ENCODE assay signal across 8 cellular contexts in genomic region chr10:113854757-113855626, GRCh38. TPM values are rescaled to one million over a fixed set of nuclear protein-coding genes. Genes with fewer than 3 reads are reported as not detected.
DNase-seq lines count a peak whose midpoint lies in the region; ATAC-seq and TF ChIP-seq lines count a peak whose summit lies in the region.

No MANE protein-coding gene starts in this region.

- H3K4me3 ChIP-seq in GM12875 (ENCODE audit: low read depth, low read length): peak overlapping the region; percentile 91

- H3K4me3 Mint-ChIP-seq in stimulated activated naive CD8-positive, alpha-beta T cell treated with anti-CD3 and anti-CD28 coated beads, Interleukin-15, Interleukin-2, amounts not matched to agents 100 ng/mL and 50 ng/mL, for 24 hours: peak overlapping the region; percentile 89

- TF ChIP-seq CTCF in GM12875 (IDR thresholded peaks at IDR 0.05; ENCODE audit: borderline replicate concordance, insufficient read depth, low read depth, low read length): no peak

- peak overlapping the region; percentile 99 for H3K27ac Mint-ChIP-seq in stimulated activated naive CD8-positive, alpha-beta T cell treated with anti-CD3 and anti-CD28 coated beads, Interleukin-15, Interleukin-2, amounts not matched to agents 100 ng/mL and 50 ng/mL, for 24 hours

- peaks cover 3% of the 10 kb centered on the region for H3K9me3 Mint-ChIP-seq in stimulated activated naive CD8-positive, alpha-beta T cell treated with anti-CD3 and anti-CD28 coated beads, Interleukin-15, Interleukin-2, amounts not matched to agents 100 ng/mL and 50 ng/mL, for 24 hours

- peak; percentile 71 for TF ChIP-seq POLR2A in erythroblast (IDR thresholded peaks at IDR 0.05; ENCODE audit: low read length)

- peaks cover 32% of the 10 kb centered on the region for H3K36me3 Mint-ChIP-seq in stimulated activated naive CD8-positive, alpha-beta T cell treated with anti-CD3 and anti-CD28 coated beads, Interleukin-15, Interleukin-2, amounts not matched to agents 100 ng/mL and 50 ng/mL, for 24 hours (ENCODE audit: low read depth)

- peaks cover 40% of the 10 kb centered on the region for H3K4me1 Mint-ChIP-seq in stimulated activated naive CD8-positive, alpha-beta T cell treated with anti-CD3 and anti-CD28 coated beads, Interleukin-15, Interleukin-2, amounts not matched to agents 100 ng/mL and 50 ng/mL, for 24 hours (ENCODE audit: low read depth)

- ATAC-seq in HG02798 (IDR thresholded peaks at IDR 0.05; ENCODE audit: poor library complexity, unreplicated experiment): peak; percentile 44

- peak; percentile 44 for DNase-seq in A172 (ENCODE audit: low spot score)
- peak; percentile 5 to 73 for DNase-seq in NCI-H526 (lab: John Stamatoyannopoulos, UW)
- DNase-seq in activated T-cell treated with anti-CD3 and anti-CD28 coated beads for 48 hours (ENCODE audit: low read depth): peak; percentile 42
- DNase-seq in erythroblast (lab: John Stamatoyannopoulos, UW): peak; percentile 77 to 87
- DNase-seq in mucosa of gallbladder (ENCODE audit: low spot score): peak; percentile 32

- no peaks in the 10 kb centered on the region for H3K27me3 Mint-ChIP-seq in stimulated activated naive CD8-positive, alpha-beta T cell treated with anti-CD3 and anti-CD28 coated beads, Interleukin-15, Interleukin-2, amounts not matched to agents 100 ng/mL and 50 ng/mL, for 24 hours

RNA-seq across cellular contexts. Expression of gene NHLRC2, which starts 0.5 kb away (rescaled TPM):
- 23.7 and 29.1 TPM in 2 replicates for total RNA-seq in A172 (2014; rRNA removed; shearing (Covaris generic))
- 39.7 TPM for total RNA-seq in mucosa of gallbladder

RNA-seq across cellular contexts. Expression of gene DCLRE1A, which starts 1.1 kb away (rescaled TPM):
- 16.4 and 18.1 TPM in 2 replicates for total RNA-seq in A172 (2014; rRNA removed; shearing (Covaris generic))
- 7.7 TPM for total RNA-seq in mucosa of gallbladder

Comparison
In these comparisons a context has a peak if more than half of its experiments do, and no peak if none do; other contexts are left out.
1. Peak in every context shown above with its lines: DNase-seq, ATAC-seq and H3K4me3 ChIP-seq.
2. DNase-seq: peak in every context shown above with its lines; median percentile 82 in erythroblast; 44 in A172; 42 in activated T-cell treated with anti-CD3 and anti-CD28 coated beads for 48 hours; 39 in NCI-H526; 32 in mucosa of gallbladder.